Comparison of ENCODE assay signal across 28 cellular contexts in genomic region chr2:76455910-76456309, GRCh38.
"Had no signal": no experiment of that assay in that cellular context is flagged by ENCODE, and none has a peak within 500 bp of the region (broad histone marks: within the 10 kb centered on the region; RNA-seq: fewer than 3 reads in every experiment).

No MANE protein-coding gene starts in this region.

- H3K4me1 Mint-ChIP-seq: endodermal cell had no signal

- H3K27me3 Mint-ChIP-seq: dendritic cell treated with granulocyte-macrophage colony-stimulating factor and Interleukin-4, amounts not matched to agents 40 ng/mL and 50 ng/mL, for 4 days; effector memory CD8-positive, alpha-beta T cell had no signal

- H3K9me3 ChIP-seq: colonic mucosa, esophagus muscularis mucosa, esophagus squamous epithelium, gastrocnemius medialis, gastroesophageal sphincter, heart left ventricle had no signal

- H3K4me3 ChIP-seq: colonic mucosa, coronary artery, dorsolateral prefrontal cortex, esophagus muscularis mucosa, esophagus squamous epithelium, gastrocnemius medialis, gastroesophageal sphincter, heart left ventricle had no signal

- H3K27ac Mint-ChIP-seq: dendritic cell treated with granulocyte-macrophage colony-stimulating factor and Interleukin-4, amounts not matched to agents 40 ng/mL and 50 ng/mL, for 4 days; effector memory CD8-positive, alpha-beta T cell; endodermal cell had no signal

- H3K4me3 Mint-ChIP-seq: dendritic cell treated with granulocyte-macrophage colony-stimulating factor and Interleukin-4, amounts not matched to agents 40 ng/mL and 50 ng/mL, for 4 days; effector memory CD8-positive, alpha-beta T cell; endodermal cell had no signal

- H3K36me3 ChIP-seq: colonic mucosa, esophagus muscularis mucosa, esophagus squamous epithelium, gastrocnemius medialis, gastroesophageal sphincter, heart left ventricle had no signal

- DNase-seq: colonic mucosa; cortex of kidney; dermis blood vessel endothelial cell; dorsolateral prefrontal cortex; effector CD4-positive, alpha-beta T cell; effector CD8-positive, alpha-beta T cell; effector memory CD4-positive, alpha-beta T cell; effector memory CD8-positive, alpha-beta T cell; endodermal cell; erythroblast; esophagus squamous epithelium; foreskin fibroblast; foreskin keratinocyte; foreskin melanocyte; gastrocnemius medialis; glutamatergic neuron; head of caudate nucleus; heart left ventricle had no signal

- H3K27ac ChIP-seq: colonic mucosa, coronary artery, dorsolateral prefrontal cortex, epithelial cell of prostate, esophagus muscularis mucosa, esophagus squamous epithelium, foreskin keratinocyte, gastrocnemius medialis, gastroesophageal sphincter, heart left ventricle had no signal

- FAIRE-seq: colon, endometrium, endothelial cell of umbilical vein, frontal cortex had no signal

- H3K4me1 ChIP-seq: colonic mucosa, esophagus muscularis mucosa, esophagus squamous epithelium, foreskin keratinocyte, gastrocnemius medialis, gastroesophageal sphincter, heart left ventricle had no signal

- H3K9me3 Mint-ChIP-seq: dendritic cell treated with granulocyte-macrophage colony-stimulating factor and Interleukin-4, amounts not matched to agents 40 ng/mL and 50 ng/mL, for 4 days; endodermal cell had no signal

- H3K27me3 ChIP-seq: colonic mucosa, dorsolateral prefrontal cortex, esophagus squamous epithelium, foreskin keratinocyte, gastrocnemius medialis, gastroesophageal sphincter, heart left ventricle had no signal

- ATAC-seq: effector memory CD8-positive, alpha-beta T cell; esophagus mucosa; foreskin keratinocyte; gastrocnemius medialis; gastroesophageal sphincter; heart left ventricle had no signal
